ENCODE assay signal across 23 cellular contexts in the genomic region with DNA sequence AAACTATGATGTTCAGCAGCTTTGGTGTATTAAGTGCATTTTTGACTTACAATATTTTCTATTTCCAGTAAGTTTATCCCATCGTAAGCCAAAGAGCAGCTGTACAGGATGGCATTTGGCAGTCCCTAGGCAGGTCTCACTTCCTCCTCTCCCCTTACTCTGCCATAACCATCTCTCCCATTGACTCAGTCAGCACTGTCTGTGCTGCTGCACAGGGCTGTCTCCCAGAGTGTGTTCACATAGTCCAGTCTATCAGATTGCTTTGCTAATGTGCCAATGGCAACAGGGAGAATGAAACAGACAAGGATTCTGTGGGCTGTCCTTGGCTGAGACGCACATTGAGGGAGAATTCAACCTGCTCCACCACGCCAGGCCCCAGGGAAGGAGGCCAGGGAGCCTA. TPM values are rescaled to one million over a fixed set of nuclear protein-coding genes. Genes with fewer than 3 reads are reported as not detected.
DNase-seq lines count a peak whose midpoint lies in the region; ATAC-seq, FAIRE-seq and TF ChIP-seq lines count a peak whose summit lies in the region.
"Had no signal": no experiment of that assay in that cellular context is flagged by ENCODE, and none has a peak within 500 bp of the region (broad histone marks: within the 10 kb centered on the region; RNA-seq: fewer than 3 reads in every experiment).

No MANE protein-coding gene starts in this region.

- no peak overlapping the region for H3K4me3 Mint-ChIP-seq in stimulated activated naive B cell treated with anti-CD40 and anti-IgM and Interleukin-4, amounts not matched to agents 10 μg/mL and 1 μg/mL and 100 μg/mL, for 72 hours
- no peak overlapping the region for H3K4me3 Mint-ChIP-seq in activated T-helper 1 cell treated with anti-CD3 and anti-CD28 coated beads, Interleukin-12 subunit alpha, Interleukin-12 subunit beta, Interleukin-2, Interleukin-4 antibody, amounts not matched to agents 30 ng/mL and 10 ng/mL and 1 ng/mL, durations not matched to agents 14 hours and 24 hours and 36 hours
- H3K4me3 Mint-ChIP-seq: activated T-cell treated with anti-CD3 and anti-CD28 coated beads, Interleukin-2, amount 50 U/mL, for 4 hours; central memory CD8-positive, alpha-beta T cell; IgD-negative memory B cell had no signal

- H3K27ac ChIP-seq in right atrium auricular region (peak overlapping the region in 1 of 2 donors; percentile 59), VCaP (peak overlapping the region; percentile 70)
- H3K27ac ChIP-seq: BLaER1 had no signal

- H3K36me3 ChIP-seq in right atrium auricular region = no peaks in the 10 kb centered on the region
- H3K36me3 ChIP-seq: BLaER1 had no signal

- TF ChIP-seq CTCF in right atrium auricular region (IDR thresholded peaks at IDR 0.05) = no peak
- TF ChIP-seq CTCF in VCaP (conservative IDR thresholded peaks at IDR 0.05) = no peak

- peaks cover 0 to 15% of the 10 kb centered on the region in 2 donors for H3K4me1 ChIP-seq in right atrium auricular region

- ATAC-seq in Right ventricle myocardium inferior = peak; percentile 32
- peak; percentile 21 to 74 for ATAC-seq in left cardiac atrium
- peak; percentile 59 to 76 for ATAC-seq in stimulated activated naive B cell treated with anti-CD40 and anti-IgM and Interleukin-4, amounts not matched to agents 10 μg/mL and 1 μg/mL and 100 μg/mL, for 72 hours (replicated peaks)
- ATAC-seq in GM21367 (IDR thresholded peaks at IDR 0.05; ENCODE audit: unreplicated experiment) = no peak
- ATAC-seq: activated T-cell treated with anti-CD3 and anti-CD28 coated beads, Interleukin-2, amount 50 U/mL, for 4 hours had no signal

- peaks cover 17 to 34% of the 10 kb centered on the region in 2 donors for H3K27me3 Mint-ChIP-seq in stimulated activated naive B cell treated with anti-CD40 and anti-IgM and Interleukin-4, amounts not matched to agents 10 μg/mL and 1 μg/mL and 100 μg/mL, for 72 hours
- peaks cover 38% of the 10 kb centered on the region for H3K27me3 Mint-ChIP-seq in activated T-helper 1 cell treated with anti-CD3 and anti-CD28 coated beads, Interleukin-12 subunit alpha, Interleukin-12 subunit beta, Interleukin-2, Interleukin-4 antibody, amounts not matched to agents 30 ng/mL and 10 ng/mL and 1 ng/mL, durations not matched to agents 14 hours and 24 hours and 36 hours (ENCODE audit: insufficient read depth)
- H3K27me3 Mint-ChIP-seq: central memory CD8-positive, alpha-beta T cell had no signal

- no peaks in the 10 kb centered on the region for H3K9me3 ChIP-seq in right atrium auricular region

- no peaks in the 10 kb centered on the region for H3K27me3 ChIP-seq in right atrium auricular region
- H3K27me3 ChIP-seq: BLaER1 had no signal

- no peaks in the 10 kb centered on the region for H3K36me3 Mint-ChIP-seq in stimulated activated naive B cell treated with anti-CD40 and anti-IgM and Interleukin-4, amounts not matched to agents 10 μg/mL and 1 μg/mL and 100 μg/mL, for 72 hours
- no peaks in the 10 kb centered on the region for H3K36me3 Mint-ChIP-seq in activated T-helper 1 cell treated with anti-CD3 and anti-CD28 coated beads, Interleukin-12 subunit alpha, Interleukin-12 subunit beta, Interleukin-2, Interleukin-4 antibody, amounts not matched to agents 30 ng/mL and 10 ng/mL and 1 ng/mL, durations not matched to agents 14 hours and 24 hours and 36 hours (ENCODE audit: low read depth)
- H3K36me3 Mint-ChIP-seq: IgD-negative memory B cell had no signal

- peaks cover 0 to 3% of the 10 kb centered on the region in 2 donors for H3K9me3 Mint-ChIP-seq in stimulated activated naive B cell treated with anti-CD40 and anti-IgM and Interleukin-4, amounts not matched to agents 10 μg/mL and 1 μg/mL and 100 μg/mL, for 72 hours
- no peaks in the 10 kb centered on the region for H3K9me3 Mint-ChIP-seq in activated T-helper 1 cell treated with anti-CD3 and anti-CD28 coated beads, Interleukin-12 subunit alpha, Interleukin-12 subunit beta, Interleukin-2, Interleukin-4 antibody, amounts not matched to agents 30 ng/mL and 10 ng/mL and 1 ng/mL, durations not matched to agents 14 hours and 24 hours and 36 hours
- H3K9me3 Mint-ChIP-seq: central memory CD8-positive, alpha-beta T cell had no signal

- no peak overlapping the region for H3K27ac Mint-ChIP-seq in stimulated activated naive B cell treated with anti-CD40 and anti-IgM and Interleukin-4, amounts not matched to agents 10 μg/mL and 1 μg/mL and 100 μg/mL, for 72 hours
- no peak overlapping the region for H3K27ac Mint-ChIP-seq in activated T-helper 1 cell treated with anti-CD3 and anti-CD28 coated beads, Interleukin-12 subunit alpha, Interleukin-12 subunit beta, Interleukin-2, Interleukin-4 antibody, amounts not matched to agents 30 ng/mL and 10 ng/mL and 1 ng/mL, durations not matched to agents 14 hours and 24 hours and 36 hours
- H3K27ac Mint-ChIP-seq: IgD-negative memory B cell had no signal

- H3K4me3 ChIP-seq in right atrium auricular region = no peak overlapping the region
- H3K4me3 ChIP-seq: BLaER1 had no signal

- FAIRE-seq in RCC 7860 (lab: Jason Lieb, UNC) = no peak
- FAIRE-seq: kidney, TTC549 had no signal

- DNase-seq in Right ventricle myocardium inferior (ENCODE audit: missing footprints) (no peak), right atrium auricular region (ENCODE audit: low spot score) (no peak), left cardiac atrium (peak; percentile 25), RCC 7860 (ENCODE audit: low spot score) (no peak)
- no peak for DNase-seq in stimulated activated naive B cell treated with anti-CD40 and anti-IgM and Interleukin-4, amounts not matched to agents 10 μg/mL and 1 μg/mL and 100 μg/mL, for 72 hours
- DNase-seq in activated T-helper 1 cell treated with anti-CD3 and anti-CD28 coated beads, Interleukin-12 subunit alpha, Interleukin-12 subunit beta, Interleukin-2, Interleukin-4 antibody, amounts not matched to agents 30 ng/mL and 10 ng/mL and 1 ng/mL, durations not matched to agents 14 hours and 24 hours and 36 hours (ENCODE audit: low spot score) = no peak
- DNase-seq: activated CD8-positive, alpha-beta memory T cell treated with anti-CD3 and anti-CD28 coated beads for 24 hours; activated naive CD4-positive, alpha-beta T cell treated with anti-CD3 and anti-CD28 coated beads, Interleukin-2, amount 50 U/mL, for 16 hours; activated T-cell treated with anti-CD3 and anti-CD28 coated beads, Interleukin-2, amount 50 U/mL, for 4 hours; foreskin melanocyte; kidney; naive B cell; NCI-H2171 treated with DMSO at 0.1 percent for 48 hours; NCI-H526; retina; SHP77 treated with DMSO at 0.1 percent for 48 hours; stimulated activated CD4-positive, alpha-beta T cell treated with anti-CD3 and anti-CD28 coated beads, Interleukin-12 subunit alpha, Interleukin-12 subunit beta, amount 100 ng/mL, for 4 hours had no signal

- H3K4me1 Mint-ChIP-seq in stimulated activated naive B cell treated with anti-CD40 and anti-IgM and Interleukin-4, amounts not matched to agents 10 μg/mL and 1 μg/mL and 100 μg/mL, for 72 hours = peaks cover 8 to 10% of the 10 kb centered on the region in 2 donors
- peaks cover 6% of the 10 kb centered on the region for H3K4me1 Mint-ChIP-seq in activated T-helper 1 cell treated with anti-CD3 and anti-CD28 coated beads, Interleukin-12 subunit alpha, Interleukin-12 subunit beta, Interleukin-2, Interleukin-4 antibody, amounts not matched to agents 30 ng/mL and 10 ng/mL and 1 ng/mL, durations not matched to agents 14 hours and 24 hours and 36 hours (ENCODE audit: low read depth)

- intact Hi-C loops in Right ventricle myocardium inferior (cut with DNase I) (loop anchor here (10.0 kb wide), 3 partner anchors 50 to 400 kb away; a partner anchor contains a TSS), left cardiac atrium (cut with DNase I) (loop anchor here (2.0 to 10.0 kb wide), 6 partner anchors 42 to 540 kb away; no protein-coding TSS in a partner anchor)
- intact Hi-C loops in activated T-helper 1 cell treated with anti-CD3 and anti-CD28 coated beads, Interleukin-12 subunit alpha, Interleukin-12 subunit beta, Interleukin-2, Interleukin-4 antibody, amounts not matched to agents 30 ng/mL and 10 ng/mL and 1 ng/mL, durations not matched to agents 14 hours and 24 hours and 36 hours (cut with micrococcal nuclease) = loop anchor here (2.0 kb wide), 3 partner anchors 42 to 320 kb away; no protein-coding TSS in a partner anchor

RNA-seq across cellular contexts. Expression of a gene that starts 47.0 kb away (rescaled TPM):
- total RNA-seq in Right ventricle myocardium inferior = 461 TPM
- 100 to 1,000 TPM; 439 to 631 TPM for total RNA-seq in right atrium auricular region
- 100 to 1,000 TPM; 422 to 589 TPM for total RNA-seq in left cardiac atrium
- total RNA-seq in activated T-helper 1 cell treated with anti-CD3 and anti-CD28 coated beads, Interleukin-12 subunit alpha, Interleukin-12 subunit beta, Interleukin-2, Interleukin-4 antibody, amounts not matched to agents 30 ng/mL and 10 ng/mL and 1 ng/mL, durations not matched to agents 14 hours and 24 hours and 36 hours = 104 and 112 TPM in 2 replicates
